ENCODE assay signal across 1 cellular context in genomic region chr15:78002996-78003395, GRCh38.
TF ChIP-seq lines count a peak whose summit lies in the region.

No MANE protein-coding gene starts in this region.

TF ChIP-seq in IMR-90, 13 proteins besides CTCF, POLR2A, EP300 and RAD21 (continued from another document):
- TF ChIP-seq ELK1 (IDR thresholded peaks at IDR 0.05; ENCODE audit: borderline replicate concordance, low read depth, low read length): no peak
- no peak for TF ChIP-seq BHLHE40 (IDR thresholded peaks at IDR 0.05; ENCODE audit: low read depth, low read length)
- TF ChIP-seq RFX5 (IDR thresholded peaks at IDR 0.05; ENCODE audit: low read depth, low read length): no peak
- no peak for TF ChIP-seq SMC3 (IDR thresholded peaks at IDR 0.05; ENCODE audit: low read depth, low read length)
- no peak for TF ChIP-seq CEBPB (IDR thresholded peaks at IDR 0.05; ENCODE audit: low read depth, low read length)
- no peak for TF ChIP-seq MXI1 (IDR thresholded peaks at IDR 0.05; ENCODE audit: borderline replicate concordance, low read depth, low read length)
- no peak for TF ChIP-seq FOS (IDR thresholded peaks at IDR 0.05; ENCODE audit: low read depth, low read length)
- no peak for TF ChIP-seq MAFK (IDR thresholded peaks at IDR 0.05; ENCODE audit: low read depth, low read length)
- no peak for TF ChIP-seq RCOR1 (IDR thresholded peaks at IDR 0.05; ENCODE audit: insufficient replicate concordance, low read length)
